27 cellular contexts compared by ENCODE assay signal in genomic region chr2:204611764-204612163, GRCh38.
"Had no signal": no experiment of that assay in that cellular context is flagged by ENCODE, and none has a peak within 500 bp of the region (broad histone marks: within the 10 kb centered on the region; RNA-seq: fewer than 3 reads in every experiment).

No MANE protein-coding gene starts in this region.

- H3K4me3 ChIP-seq: gastrocnemius medialis, heart left ventricle, lower lobe of right lung, neural progenitor cell, prostate gland, skin epidermis, spleen, testis, tibial artery had no signal

- H3K36me3 ChIP-seq: gastrocnemius medialis, heart left ventricle, lower lobe of right lung, neural progenitor cell, prostate gland, spleen, tibial artery had no signal

- H3K4me1 ChIP-seq: neural progenitor cell, prostate gland, spleen had no signal

- H3K4me3 Mint-ChIP-seq: dendritic cell treated with granulocyte-macrophage colony-stimulating factor and Interleukin-4, amounts not matched to agents 40 ng/mL and 50 ng/mL, for 4 days; endodermal cell; naive B cell; natural killer cell treated with Interleukin-12 subunit alpha and Interleukin-12 subunit beta and Interleukin-15 and Interleukin-18, amount 100 ng/mL, for 72 hours; neural progenitor cell; stimulated activated memory B cell treated with anti-CD40 and anti-IgM and Interleukin-4, amounts not matched to agents 10 μg/mL and 1 μg/mL and 100 μg/mL, for 72 hours; type B pancreatic cell had no signal

- H3K27ac Mint-ChIP-seq: dendritic cell treated with granulocyte-macrophage colony-stimulating factor and Interleukin-4, amounts not matched to agents 40 ng/mL and 50 ng/mL, for 4 days; endodermal cell; naive B cell; natural killer cell treated with Interleukin-12 subunit alpha and Interleukin-12 subunit beta and Interleukin-15 and Interleukin-18, amount 100 ng/mL, for 72 hours; neural progenitor cell; stimulated activated memory B cell treated with anti-CD40 and anti-IgM and Interleukin-4, amounts not matched to agents 10 μg/mL and 1 μg/mL and 100 μg/mL, for 72 hours; type B pancreatic cell had no signal

- H3K27me3 Mint-ChIP-seq: dendritic cell treated with granulocyte-macrophage colony-stimulating factor and Interleukin-4, amounts not matched to agents 40 ng/mL and 50 ng/mL, for 4 days; naive B cell; stimulated activated memory B cell treated with anti-CD40 and anti-IgM and Interleukin-4, amounts not matched to agents 10 μg/mL and 1 μg/mL and 100 μg/mL, for 72 hours; type B pancreatic cell had no signal

- FAIRE-seq: colon, islet of Langerhans had no signal

- H3K27ac ChIP-seq: epithelial cell of prostate, gastrocnemius medialis, lower lobe of right lung, neural progenitor cell, parathyroid adenoma, prostate gland, skin epidermis, spleen, testis, tibial artery had no signal

- H3K36me3 Mint-ChIP-seq: naive B cell; natural killer cell treated with Interleukin-12 subunit alpha and Interleukin-12 subunit beta and Interleukin-15 and Interleukin-18, amount 100 ng/mL, for 72 hours; stimulated activated memory B cell treated with anti-CD40 and anti-IgM and Interleukin-4, amounts not matched to agents 10 μg/mL and 1 μg/mL and 100 μg/mL, for 72 hours; type B pancreatic cell had no signal

- DNase-seq: effector CD8-positive, alpha-beta T cell; endodermal cell; gastrocnemius medialis; heart left ventricle; hippocampal formation; left cardiac atrium; left ventricle myocardium superior; lower lobe of right lung; naive B cell; right cardiac atrium; spleen; stimulated activated CD4-positive, alpha-beta T cell treated with anti-CD3 and anti-CD28 coated beads, Interleukin-4, amount 100 ng/mL, for 4 hours; stimulated activated naive CD8-positive, alpha-beta T cell treated with anti-CD3 and anti-CD28 coated beads, Interleukin-15, Interleukin-2, amounts not matched to agents 100 U/mL and 50 U/mL, for 24 hours; testis; tibial artery had no signal

- H3K4me1 Mint-ChIP-seq: endodermal cell; naive B cell; stimulated activated memory B cell treated with anti-CD40 and anti-IgM and Interleukin-4, amounts not matched to agents 10 μg/mL and 1 μg/mL and 100 μg/mL, for 72 hours had no signal

- ATAC-seq: esophagus mucosa; gastrocnemius medialis; heart left ventricle; left cardiac atrium; left ventricle myocardium superior; lower lobe of right lung; natural killer cell treated with Interleukin-12 subunit alpha and Interleukin-12 subunit beta and Interleukin-15 and Interleukin-18, amount 100 ng/mL, for 72 hours; right cardiac atrium; stimulated activated memory B cell treated with anti-CD40 and anti-IgM and Interleukin-4, amounts not matched to agents 10 μg/mL and 1 μg/mL and 100 μg/mL, for 72 hours; stimulated activated naive CD8-positive, alpha-beta T cell treated with anti-CD3 and anti-CD28 coated beads, Interleukin-15, Interleukin-2, amounts not matched to agents 100 U/mL and 50 U/mL, for 24 hours had no signal

- H3K4me2 ChIP-seq: neural progenitor cell had no signal

- H3K9me3 Mint-ChIP-seq: dendritic cell treated with granulocyte-macrophage colony-stimulating factor and Interleukin-4, amounts not matched to agents 40 ng/mL and 50 ng/mL, for 4 days; naive B cell; natural killer cell treated with Interleukin-12 subunit alpha and Interleukin-12 subunit beta and Interleukin-15 and Interleukin-18, amount 100 ng/mL, for 72 hours; stimulated activated memory B cell treated with anti-CD40 and anti-IgM and Interleukin-4, amounts not matched to agents 10 μg/mL and 1 μg/mL and 100 μg/mL, for 72 hours had no signal

- H3K9me3 ChIP-seq: gastrocnemius medialis, heart left ventricle, lower lobe of right lung, prostate gland, testis, tibial artery had no signal
